ENCODE assay signal across 8 cellular contexts in the genomic region with DNA sequence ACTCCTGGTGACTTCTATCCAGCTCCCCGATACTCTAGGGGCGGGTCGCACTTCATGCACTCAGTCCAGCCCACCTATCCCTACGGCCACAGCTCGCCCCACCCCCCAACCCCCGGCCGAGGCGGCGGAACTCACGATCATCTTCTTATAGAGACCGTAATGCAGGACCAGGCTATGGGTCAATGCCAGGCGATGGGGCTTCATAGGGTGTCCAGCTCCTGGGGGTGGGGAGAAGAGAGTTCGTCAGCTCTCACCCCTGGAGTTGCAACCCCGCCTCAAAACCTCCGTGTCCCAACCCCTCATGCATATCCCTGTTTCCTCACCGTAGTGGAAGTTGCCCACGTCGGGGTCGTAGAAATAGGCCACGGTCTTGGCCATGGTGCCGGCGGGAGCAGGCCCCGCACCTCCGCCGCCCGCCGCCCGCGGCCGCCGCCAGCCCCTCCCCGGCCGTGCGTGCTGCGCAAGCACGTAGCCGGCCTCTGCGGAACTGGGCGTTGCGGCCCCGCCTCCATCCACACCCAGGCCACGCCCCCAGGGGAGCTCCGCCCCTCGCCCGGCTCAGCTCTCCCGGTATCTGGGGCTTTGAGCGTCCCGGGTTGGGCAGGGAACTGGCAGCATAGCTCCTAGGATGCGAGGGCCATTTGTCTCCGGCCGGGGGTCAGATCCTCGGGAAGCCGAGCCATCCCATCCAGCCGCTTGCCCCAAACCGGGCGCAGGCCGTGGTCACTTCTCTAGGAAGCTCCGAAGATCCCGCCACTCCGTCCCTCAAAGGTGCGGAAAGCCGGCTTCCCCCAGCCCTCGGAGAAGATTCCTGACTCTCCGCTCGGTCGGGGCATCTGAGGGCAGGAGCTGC. TPM values are rescaled to one million over a fixed set of nuclear protein-coding genes. Genes with fewer than 3 reads are reported as not detected.
DNase-seq lines count a peak whose midpoint lies in the region; ATAC-seq and TF ChIP-seq lines count a peak whose summit lies in the region.

A gene (minus strand): TSS at position 437 of the 853 bp plus-strand sequence. CDS start 59 bp downstream, at position 378.
A gene with protein sequence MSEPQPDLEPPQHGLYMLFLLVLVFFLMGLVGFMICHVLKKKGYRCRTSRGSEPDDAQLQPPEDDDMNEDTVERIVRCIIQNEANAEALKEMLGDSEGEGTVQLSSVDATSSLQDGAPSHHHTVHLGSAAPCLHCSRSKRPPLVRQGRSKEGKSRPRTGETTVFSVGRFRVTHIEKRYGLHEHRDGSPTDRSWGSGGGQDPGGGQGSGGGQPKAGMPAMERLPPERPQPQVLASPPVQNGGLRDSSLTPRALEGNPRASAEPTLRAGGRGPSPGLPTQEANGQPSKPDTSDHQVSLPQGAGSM (plus strand): TSS at position 585 of the 853 bp plus-strand sequence. CDS start 1,229 bp downstream, outside the sequence.

- DNase-seq in NCI-H1092 (lab: John Stamatoyannopoulos, UW) (peak; percentile 64), SW480 (ENCODE audit: low spot score) (peak; percentile 92), heart left ventricle (peak; percentile 94 to 97 (median 95)), posterior cingulate gyrus (peak; percentile 91 to 99 (median 96)), upper lobe of left lung (peak; percentile 97 to 100)
- peak; percentile 89 for DNase-seq in activated naive CD8-positive, alpha-beta T cell treated with anti-CD3 and anti-CD28 coated beads, Interleukin-2, amount 50 U/mL, for 16 hours (ENCODE audit: low read depth, low spot score)

- H3K9me3 ChIP-seq in heart left ventricle (no peaks in the 10 kb centered on the region), upper lobe of left lung (no peaks in the 10 kb centered on the region)

- TF ChIP-seq POLR2A in GM10847 (IDR thresholded peaks at IDR 0.05; ENCODE audit: extremely low read depth, insufficient read length) (peak; percentile 82), heart left ventricle (IDR thresholded peaks at IDR 0.05) (peak; percentile 63 to 97), upper lobe of left lung (IDR thresholded peaks at IDR 0.05) (peak in 3 of 4 donors; percentile 42 to 97 (median 97))

- H3K36me3 ChIP-seq in heart left ventricle (peaks cover 0 to 26% (median 8%) of the 10 kb centered on the region in 9 donors), upper lobe of left lung (peaks cover 0 to 9% (median 8%) of the 10 kb centered on the region in 4 donors)

- H3K4me1 ChIP-seq in heart left ventricle, result peaks cover 3 to 49% (median 24%) of the 10 kb centered on the region in 12 donors
- peaks cover 28 to 45% (median 33%) of the 10 kb centered on the region in 4 donors for H3K4me1 ChIP-seq in upper lobe of left lung

- no peak for TF ChIP-seq CTCF in heart left ventricle (IDR thresholded peaks at IDR 0.05)
- peak in 2 of 6 experiments; percentile 6 to 17 for TF ChIP-seq CTCF in upper lobe of left lung (IDR thresholded peaks at IDR 0.05)

- intact Hi-C loops in heart left ventricle (cut with DNase I), result no loop called here
- intact Hi-C loops in posterior cingulate gyrus (cut with DNase I), result loop anchor here (2.0 kb wide), 1 partner anchor 18 kb away; a partner anchor contains a TSS

- 0 to 1% (median 0%) methylated on average over 27 to 66 of the region's 66 CpGs for WGBS in heart left ventricle, 4 donors
- WGBS in upper lobe of left lung, 2 donors, result 0 to 1% methylated on average over 12 to 41 of the region's 66 CpGs

- ATAC-seq in HG02571 (IDR thresholded peaks at IDR 0.05; ENCODE audit: unreplicated experiment) (peak; percentile 68), heart left ventricle (peak; percentile 91 to 98 (median 97)), upper lobe of left lung (ENCODE audit: low FRiP score in 2 of 2) (peak; percentile 97 to 99)

- TF ChIP-seq EP300 in upper lobe of left lung (IDR thresholded peaks at IDR 0.05), result no peak

- H3K4me3 ChIP-seq in heart left ventricle (peak within 1 kb of the TSS; percentile 45 to 97 (median 78)), upper lobe of left lung (peak within 1 kb of the TSS; percentile 76 to 91 (median 83))

- H3K27me3 ChIP-seq in heart left ventricle, result no peaks in the 10 kb centered on the region
- no peaks in the 10 kb centered on the region for H3K27me3 ChIP-seq in upper lobe of left lung

- H3K27ac ChIP-seq in heart left ventricle (peak within 1 kb of the TSS in 11 of 12 donors; percentile 57 to 85 (median 73)), upper lobe of left lung (peak within 1 kb of the TSS; percentile 63 to 88 (median 80))

RNA-seq across cellular contexts. Expression of the first gene that starts in this region (rescaled TPM):
- 10 to 100 TPM; 24.5 to 39.0 (median 32.2) TPM for total RNA-seq in heart left ventricle
- 10 to 100 TPM; 33.3 TPM for polyA plus RNA-seq in heart left ventricle
- 10 to 100 TPM; 37.2 to 76.5 (median 47.6) TPM for total RNA-seq in upper lobe of left lung

RNA-seq across cellular contexts. Expression of the second gene that starts in this region (rescaled TPM):
- total RNA-seq in heart left ventricle (1 to 10 TPM in 3 of 9 donors, under 1 TPM in 6; 0.25 to 2.5 (median 0.65) TPM), upper lobe of left lung (1 to 10 TPM; 2.6 to 9.4 (median 6.5) TPM)
- polyA plus RNA-seq in heart left ventricle, result 1 to 10 TPM in 1 of 2 donors, under 1 TPM in 1; 0.88 to 2.7 TPM

Comparison
In these comparisons a context has a peak if more than half of its experiments do, and no peak if none do; other contexts are left out.
1. Peak in every context shown above with its lines: DNase-seq, ATAC-seq, H3K4me3 ChIP-seq and H3K27ac ChIP-seq.